Comparison of ENCODE assay signal across 8 cellular contexts in genomic region chr6:129501401-129502051, GRCh38.
DNase-seq lines count a peak whose midpoint lies in the region; ATAC-seq and TF ChIP-seq lines count a peak whose summit lies in the region.

No MANE protein-coding gene starts in this region.

- CTCF ChIA-PET in OCI-LY7 (lab: Charles Lee; ENCODE audit: unreplicated experiment), result interaction anchor here (0.8 to 1.3 kb wide), 2 partner anchors 10 to 12 kb away, joined by 3 read pairs; no protein-coding TSS in a partner anchor

- no peaks in the 10 kb centered on the region for H3K79me2 ChIP-seq in OCI-LY7 (ENCODE audit: insufficient read depth, low read depth, low read length)

- H3K9me2 ChIP-seq in OCI-LY7 (ENCODE audit: insufficient read depth, low read length), result no peaks in the 10 kb centered on the region

- no peaks in the 10 kb centered on the region for H4K20me1 ChIP-seq in OCI-LY7 (ENCODE audit: insufficient read depth, low read length)

- H3K27me3 Mint-ChIP-seq in mesothelial cell of epicardium (ENCODE audit: low read depth), result no peaks in the 10 kb centered on the region

- BruUV-seq in OCI-LY7 (replicated peaks; lab: Mats Ljungman, UMichigan), result no TSS peak

- H3K4me1 ChIP-seq in OCI-LY7 (ENCODE audit: insufficient read depth, low read length, poor library complexity, severe bottlenecking), result no peaks in the 10 kb centered on the region

- no peaks in the 10 kb centered on the region for H3K36me3 ChIP-seq in OCI-LY7 (ENCODE audit: insufficient read depth, low read length)

- H3K4me3 Mint-ChIP-seq in mesothelial cell of epicardium, result no peak overlapping the region

- H3K36me3 Mint-ChIP-seq in mesothelial cell of epicardium, result peaks cover 2% of the 10 kb centered on the region

- TF ChIP-seq CTCF in OCI-LY7 (conservative IDR thresholded peaks at IDR 0.05; ENCODE audit: low read length) (no peak), mesothelial cell of epicardium (IDR thresholded peaks at IDR 0.05; ENCODE audit: unreplicated experiment) (no peak)

- peak; percentile 18 for DNase-seq in activated naive CD4-positive, alpha-beta T cell treated with Interleukin-2 at 50 U/mL for 16 hours
- DNase-seq in activated naive CD4-positive, alpha-beta T cell (lab: John Stamatoyannopoulos, UW), result no peak
- DNase-seq in OCI-LY7 (ENCODE audit: low spot score) (no peak), dedifferentiated amniotic fluid mesenchymal stem cell (ENCODE audit: extremely low spot score) (peak; percentile 85), mesothelial cell of epicardium (ENCODE audit: low spot score in 2 of 2, unreplicated experiment in 2 of 2) (no peak)
- DNase-seq in stimulated activated naive CD4-positive, alpha-beta T cell (lab: John Stamatoyannopoulos, UW), result no peak

- H3K9me3 ChIP-seq in OCI-LY7 (ENCODE audit: low read length), result no peaks in the 10 kb centered on the region

- H3K27ac Mint-ChIP-seq in mesothelial cell of epicardium, result peak overlapping the region; percentile 89

- no peaks in the 10 kb centered on the region for H3K9me3 Mint-ChIP-seq in mesothelial cell of epicardium

- peak overlapping the region; percentile 9; the same call in 1 of the 2 replicates for H3K4me2 ChIP-seq in OCI-LY7 (ENCODE audit: low read length)

- H3K27ac ChIP-seq in OCI-LY7 (ENCODE audit: low read depth, low read length, poor library complexity, severe bottlenecking), result no peak overlapping the region

- POLR2A ChIA-PET in OCI-LY7 (lab: Charles Lee), result interaction anchor here (0.9 to 1.9 kb wide), 4 partner anchors 12 to 438 kb away, joined by 3 to 4 read pairs (median 3); no protein-coding TSS in a partner anchor

- no peak for ATAC-seq in HG02981 (IDR thresholded peaks at IDR 0.05; ENCODE audit: unreplicated experiment)
- no peak for ATAC-seq in GM18861 (IDR thresholded peaks at IDR 0.05; ENCODE audit: unreplicated experiment)

- peaks cover 41% of the 10 kb centered on the region for H3K4me1 Mint-ChIP-seq in mesothelial cell of epicardium

- intact Hi-C loops in OCI-LY7 (cut with micrococcal nuclease; ENCODE audit: unreplicated experiment), result no loop called here

- peak overlapping the region; percentile 20; the same call in 1 of the 2 replicates for H2AFZ ChIP-seq in OCI-LY7 (ENCODE audit: low read length)

- no peak overlapping the region for H3K4me3 ChIP-seq in OCI-LY7 (ENCODE audit: low read depth, low read length, poor library complexity, severe bottlenecking)

Comparison
In these comparisons a context has a peak if more than half of its experiments do, and no peak if none do; other contexts are left out.
1. DNase-seq: peak in activated naive CD4-positive, alpha-beta T cell treated with Interleukin-2 at 50 U/mL for 16 hours (single experiment) and dedifferentiated amniotic fluid mesenchymal stem cell (single experiment); none in activated naive CD4-positive, alpha-beta T cell (0 of 4), OCI-LY7 (single experiment), mesothelial cell of epicardium (0 of 2) and stimulated activated naive CD4-positive, alpha-beta T cell (0 of 6).